In genomic region chr1:54109131-54110105, GRCh38 we compare ENCODE assay signal across 1 cellular context.
TF ChIP-seq lines count a peak whose summit lies in the region.

No MANE protein-coding gene starts in this region.

TF ChIP-seq in IMR-90, 13 proteins besides CTCF, POLR2A, EP300 and RAD21 (continued from another document):
- TF ChIP-seq, protein P1, sequence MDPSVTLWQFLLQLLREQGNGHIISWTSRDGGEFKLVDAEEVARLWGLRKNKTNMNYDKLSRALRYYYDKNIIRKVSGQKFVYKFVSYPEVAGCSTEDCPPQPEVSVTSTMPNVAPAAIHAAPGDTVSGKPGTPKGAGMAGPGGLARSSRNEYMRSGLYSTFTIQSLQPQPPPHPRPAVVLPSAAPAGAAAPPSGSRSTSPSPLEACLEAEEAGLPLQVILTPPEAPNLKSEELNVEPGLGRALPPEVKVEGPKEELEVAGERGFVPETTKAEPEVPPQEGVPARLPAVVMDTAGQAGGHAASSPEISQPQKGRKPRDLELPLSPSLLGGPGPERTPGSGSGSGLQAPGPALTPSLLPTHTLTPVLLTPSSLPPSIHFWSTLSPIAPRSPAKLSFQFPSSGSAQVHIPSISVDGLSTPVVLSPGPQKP (IDR thresholded peaks at IDR 0.05; ENCODE audit: borderline replicate concordance, low read depth, low read length) = no peak
- no peak for TF ChIP-seq RFX5 (IDR thresholded peaks at IDR 0.05; ENCODE audit: low read depth, low read length)
- no peak for TF ChIP-seq FOS (IDR thresholded peaks at IDR 0.05; ENCODE audit: low read depth, low read length)
- TF ChIP-seq USF2 (IDR thresholded peaks at IDR 0.05; ENCODE audit: low read depth, low read length) = no peak
